ENCODE assay signal across 8 cellular contexts in the genomic region with DNA sequence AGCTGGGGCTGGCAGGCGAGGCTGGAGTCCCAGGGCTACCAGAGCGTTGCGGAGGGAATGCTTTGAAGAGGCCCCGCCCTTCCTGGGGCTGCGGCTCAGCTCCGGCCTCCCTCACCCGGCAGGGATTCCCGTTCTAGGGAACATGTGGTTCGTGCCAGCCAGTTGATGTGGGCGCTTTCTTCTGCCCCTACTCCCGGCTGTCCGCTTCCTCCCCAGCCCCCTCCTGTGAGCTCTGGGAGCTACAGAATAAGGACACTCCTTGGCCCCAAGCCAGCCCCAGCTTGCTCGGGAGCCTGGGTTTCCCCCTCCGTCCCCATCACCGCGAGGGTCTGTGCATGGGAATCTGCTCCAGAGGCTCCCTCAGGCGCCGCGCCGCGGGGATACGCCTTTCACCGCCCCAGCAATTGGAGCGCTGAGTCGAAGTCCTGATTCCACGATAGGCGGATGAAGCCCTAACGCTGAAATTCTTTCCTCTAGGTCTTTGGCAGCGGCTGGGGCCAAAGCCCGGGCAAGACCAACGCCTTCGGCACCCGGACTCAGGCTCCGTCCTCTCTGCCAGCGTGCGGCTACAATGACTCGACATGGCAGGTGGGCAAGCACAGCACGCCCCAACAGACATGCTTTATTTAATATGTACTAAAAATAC.
A peak's percentile ranks its signal among the peaks of the same experiment; 100 is the strongest.
DNase-seq lines count a peak whose midpoint lies in the region; ATAC-seq and TF ChIP-seq lines count a peak whose summit lies in the region.

No MANE protein-coding gene starts in this region.

- H3K36me3 Mint-ChIP-seq in progenitor cell of endocrine pancreas (ENCODE audit: insufficient read depth), result no peaks in the 10 kb centered on the region

- peak overlapping the region; percentile 55 for H3K9ac ChIP-seq in HUES64 (ENCODE audit: low read depth, low read length)

- no peak overlapping the region; the same call in 1 of the 2 replicates for H3K27ac ChIP-seq in HUES64 (ENCODE audit: low read depth, low read length)
- H3K27ac ChIP-seq in angular gyrus (ENCODE audit: low read depth, low read length), result peak overlapping the region; percentile 66

- H3K4me3 ChIP-seq in HUES64 (ENCODE audit: low read length), result peak overlapping the region; percentile 57

- ATAC-seq in GM18858 (IDR thresholded peaks at IDR 0.05; ENCODE audit: unreplicated experiment), result no peak

- H3K4me1 ChIP-seq in HUES64 (ENCODE audit: insufficient read depth, low read length), result peaks cover 24% of the 10 kb centered on the region

- no peak overlapping the region for H3K27ac Mint-ChIP-seq in progenitor cell of endocrine pancreas

- under 1% methylated on average over 38 of the region's 38 CpGs for WGBS in HUES64

- peak overlapping the region; percentile 65 for H3K4me3 Mint-ChIP-seq in progenitor cell of endocrine pancreas (ENCODE audit: low read depth)

- H3K27me3 ChIP-seq in HUES64 (ENCODE audit: insufficient read depth, low read length), result peaks cover 41% of the 10 kb centered on the region

- H3K9me3 Mint-ChIP-seq in progenitor cell of endocrine pancreas (ENCODE audit: low read depth), result no peaks in the 10 kb centered on the region

- no peaks in the 10 kb centered on the region for H3K9me3 ChIP-seq in HUES64 (ENCODE audit: insufficient read depth, low read depth, low read length)

- DNase-seq in hepatic stellate cell (ENCODE audit: low spot score) (peak; percentile 72), progenitor cell of endocrine pancreas (ENCODE audit: low spot score, unreplicated experiment) (no peak), SKM-1 treated with dmso at 0.1 percent for 144 hours (lab: John Stamatoyannopoulos, UW; ENCODE audit: unreplicated experiment) (no peak), RKO (ENCODE audit: low spot score) (no peak)
- DNase-seq in activated naive CD4-positive, alpha-beta T cell treated with Interleukin-2 at 50 U/mL for 16 hours, result no peak

- TF ChIP-seq CTCF in progenitor cell of endocrine pancreas (IDR thresholded peaks at IDR 0.05; ENCODE audit: unreplicated experiment), result no peak

- no peaks in the 10 kb centered on the region for H3K36me3 ChIP-seq in HUES64 (ENCODE audit: insufficient read depth, low read length)

- H3K4me1 Mint-ChIP-seq in progenitor cell of endocrine pancreas (ENCODE audit: low read depth), result peaks cover 4% of the 10 kb centered on the region

- peaks cover 63% of the 10 kb centered on the region for H3K27me3 Mint-ChIP-seq in progenitor cell of endocrine pancreas
